Comparison of ENCODE assay signal across 20 cellular contexts in the genomic region with DNA sequence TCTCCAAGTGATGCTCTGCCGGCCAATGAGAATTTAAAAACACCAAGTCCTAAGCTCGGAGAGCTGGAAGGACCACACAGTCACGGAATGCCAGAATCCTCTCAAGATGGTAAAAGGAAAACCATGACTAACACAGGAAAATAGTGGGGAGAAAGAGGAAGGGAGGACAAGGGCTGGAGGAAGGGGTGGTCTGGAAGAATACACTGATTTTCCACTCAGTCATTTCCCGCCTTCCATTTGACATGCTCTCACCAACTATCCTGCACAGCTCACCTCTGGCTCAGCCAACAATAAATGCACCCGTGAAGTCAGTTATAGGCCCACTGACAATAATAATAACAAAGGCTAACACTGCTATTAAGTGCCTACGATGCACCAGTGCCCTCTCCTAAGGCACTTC. TPM values are rescaled to one million over a fixed set of nuclear protein-coding genes. Genes with fewer than 3 reads are reported as not detected.
A peak's percentile ranks its signal among the peaks of the same experiment; 100 is the strongest.
DNase-seq lines count a peak whose midpoint lies in the region; ATAC-seq and TF ChIP-seq lines count a peak whose summit lies in the region.
"Had no signal": no experiment of that assay in that cellular context is flagged by ENCODE, and none has a peak within 500 bp of the region (broad histone marks: within the 10 kb centered on the region; RNA-seq: fewer than 3 reads in every experiment).

No MANE protein-coding gene starts in this region.

- no peaks in the 10 kb centered on the region for H3K27me3 Mint-ChIP-seq in activated CD4-positive, alpha-beta T cell treated with anti-CD3 and anti-CD28 coated beads, Interleukin-2, amount 10 ng/mL, durations not matched to agents 7 days and 5 days
- H3K27me3 Mint-ChIP-seq in WTC11 (ENCODE audit: low read depth): no peaks in the 10 kb centered on the region

- peaks cover 8 to 92% (median 32%) of the 10 kb centered on the region in 3 donors for H3K4me1 ChIP-seq in esophagus squamous epithelium
- peaks cover 19% of the 10 kb centered on the region for H3K4me1 ChIP-seq in skeletal muscle satellite cell (ENCODE audit: control insufficient read depth, insufficient read depth, low read length)

- CTCF ChIA-PET in activated CD4-positive, alpha-beta T cell treated with anti-CD3 and anti-CD28 coated beads, Interleukin-2, amount 10 ng/mL, durations not matched to agents 7 days and 5 days (lab: Charles Lee): interaction anchor here (0.9 to 1.4 kb wide), 3 partner anchors 10 to 12 kb away, joined by 3 to 6 read pairs (median 3); no protein-coding TSS in a partner anchor
- CTCF ChIA-PET in WTC11 (lab: Charles Lee): interaction anchor here (1.9 to 2.0 kb wide), 2 partner anchors 10 to 56 kb away, joined by 7 to 10 read pairs; no protein-coding TSS in a partner anchor

- H3K36me3 ChIP-seq in esophagus squamous epithelium (no peaks in the 10 kb centered on the region), skeletal muscle satellite cell (ENCODE audit: insufficient read depth, low read length) (no peaks in the 10 kb centered on the region)

- intact Hi-C loops in esophagus squamous epithelium (cut with DNase I): no loop called here

- peak overlapping the region; percentile 0 for H3K4me2 ChIP-seq in skeletal muscle satellite cell (ENCODE audit: low read length)

- H3K27ac Mint-ChIP-seq in activated CD4-positive, alpha-beta T cell treated with anti-CD3 and anti-CD28 coated beads, Interleukin-2, amount 10 ng/mL, durations not matched to agents 7 days and 5 days: peak overlapping the region; percentile 51
- H3K27ac Mint-ChIP-seq in WTC11: peak overlapping the region; percentile 76; the same call in 1 of the 2 replicates

- TF ChIP-seq POLR2A in esophagus squamous epithelium (IDR thresholded peaks at IDR 0.05) (no peak), erythroblast (IDR thresholded peaks at IDR 0.05; ENCODE audit: low read length) (no peak)

- DNase-seq in activated CD4-positive, alpha-beta T cell treated with anti-CD3 and anti-CD28 coated beads, Interleukin-2, amount 10 ng/mL, durations not matched to agents 7 days and 5 days: no peak
- DNase-seq in activated CD4-positive, alpha-beta T cell treated with anti-CD3 and anti-CD28 coated beads, Interleukin-2, amount 50 U/mL, for 48 hours: no peak
- DNase-seq in WTC11 (ENCODE audit: low spot score) (no peak), esophagus squamous epithelium (lab: John Stamatoyannopoulos, UW) (no peak), erythroblast (lab: John Stamatoyannopoulos, UW) (no peak), NCI-H2171 (lab: John Stamatoyannopoulos, UW) (no peak)
- DNase-seq: 8988T, GF-D8, H7, Karpas-422, MV-4-11, NCI-H1105 treated with DMSO at 0.1 percent for 48 hours, NCI-H2171 treated with DMSO at 0.1 percent for 48 hours, NCI-H446, NCI-H526, OCI-M1, Right ventricle myocardium superior had no signal

- no peak for ATAC-seq in WTC11
- ATAC-seq in GM21367 (IDR thresholded peaks at IDR 0.05; ENCODE audit: unreplicated experiment): no peak

- TF ChIP-seq CTCF in WTC11 (IDR thresholded peaks at IDR 0.05): no peak
- no peak for TF ChIP-seq CTCF in esophagus squamous epithelium (IDR thresholded peaks at IDR 0.05)

- H3K4me3 Mint-ChIP-seq in activated CD4-positive, alpha-beta T cell treated with anti-CD3 and anti-CD28 coated beads, Interleukin-2, amount 10 ng/mL, durations not matched to agents 7 days and 5 days: no peak overlapping the region
- H3K4me3 Mint-ChIP-seq in WTC11: no peak overlapping the region

- 36 to 47% methylated on average over 6 of the region's 6 CpGs for WGBS in esophagus squamous epithelium, 2 donors

- H3K4me3 ChIP-seq in esophagus squamous epithelium (no peak overlapping the region), skeletal muscle satellite cell (ENCODE audit: low read length) (no peak overlapping the region)

- no peaks in the 10 kb centered on the region for H3K9me3 Mint-ChIP-seq in activated CD4-positive, alpha-beta T cell treated with anti-CD3 and anti-CD28 coated beads, Interleukin-2, amount 10 ng/mL, durations not matched to agents 7 days and 5 days
- H3K9me3 Mint-ChIP-seq in WTC11: 0 out of 2 replicates have a peak, but pooled peaks cover 5% of the 10 kb centered on the region

- no peak overlapping the region for H3K9ac ChIP-seq in skeletal muscle satellite cell (ENCODE audit: low read depth, low read length)

- no peaks in the 10 kb centered on the region for H3K27me3 ChIP-seq in esophagus squamous epithelium
- H3K27me3 ChIP-seq in skeletal muscle satellite cell (ENCODE audit: control insufficient read depth, insufficient read depth, low read length): no peaks in the 10 kb centered on the region

- no peaks in the 10 kb centered on the region for H3K36me3 Mint-ChIP-seq in activated CD4-positive, alpha-beta T cell treated with anti-CD3 and anti-CD28 coated beads, Interleukin-2, amount 10 ng/mL, durations not matched to agents 7 days and 5 days (ENCODE audit: low read depth)
- no peaks in the 10 kb centered on the region; the same call in 1 of the 2 replicates for H3K36me3 Mint-ChIP-seq in WTC11

- no peaks in the 10 kb centered on the region for H3K9me3 ChIP-seq in esophagus squamous epithelium
- H3K9me3 ChIP-seq in skeletal muscle satellite cell (replicated peaks; ENCODE audit: low read length): no peaks in the 10 kb centered on the region

- H3K27ac ChIP-seq in esophagus squamous epithelium: peak overlapping the region; percentile 65 to 80 (median 76)
- H3K27ac ChIP-seq: C4-2B had no signal

- POLR2A ChIA-PET in activated CD4-positive, alpha-beta T cell treated with anti-CD3 and anti-CD28 coated beads, Interleukin-2, amount 10 ng/mL, durations not matched to agents 7 days and 5 days (lab: Charles Lee): no interaction called here
- POLR2A ChIA-PET in WTC11 (lab: Charles Lee): no interaction called here

- H3K4me1 Mint-ChIP-seq in activated CD4-positive, alpha-beta T cell treated with anti-CD3 and anti-CD28 coated beads, Interleukin-2, amount 10 ng/mL, durations not matched to agents 7 days and 5 days: peaks cover 13% of the 10 kb centered on the region
- H3K4me1 Mint-ChIP-seq in WTC11: peaks cover 72% of the 10 kb centered on the region

TF ChIP-seq in WTC11, 78 proteins besides CTCF, POLR2A, EP300 and RAD21 (continues in another document):
- TF ChIP-seq, protein P1, sequence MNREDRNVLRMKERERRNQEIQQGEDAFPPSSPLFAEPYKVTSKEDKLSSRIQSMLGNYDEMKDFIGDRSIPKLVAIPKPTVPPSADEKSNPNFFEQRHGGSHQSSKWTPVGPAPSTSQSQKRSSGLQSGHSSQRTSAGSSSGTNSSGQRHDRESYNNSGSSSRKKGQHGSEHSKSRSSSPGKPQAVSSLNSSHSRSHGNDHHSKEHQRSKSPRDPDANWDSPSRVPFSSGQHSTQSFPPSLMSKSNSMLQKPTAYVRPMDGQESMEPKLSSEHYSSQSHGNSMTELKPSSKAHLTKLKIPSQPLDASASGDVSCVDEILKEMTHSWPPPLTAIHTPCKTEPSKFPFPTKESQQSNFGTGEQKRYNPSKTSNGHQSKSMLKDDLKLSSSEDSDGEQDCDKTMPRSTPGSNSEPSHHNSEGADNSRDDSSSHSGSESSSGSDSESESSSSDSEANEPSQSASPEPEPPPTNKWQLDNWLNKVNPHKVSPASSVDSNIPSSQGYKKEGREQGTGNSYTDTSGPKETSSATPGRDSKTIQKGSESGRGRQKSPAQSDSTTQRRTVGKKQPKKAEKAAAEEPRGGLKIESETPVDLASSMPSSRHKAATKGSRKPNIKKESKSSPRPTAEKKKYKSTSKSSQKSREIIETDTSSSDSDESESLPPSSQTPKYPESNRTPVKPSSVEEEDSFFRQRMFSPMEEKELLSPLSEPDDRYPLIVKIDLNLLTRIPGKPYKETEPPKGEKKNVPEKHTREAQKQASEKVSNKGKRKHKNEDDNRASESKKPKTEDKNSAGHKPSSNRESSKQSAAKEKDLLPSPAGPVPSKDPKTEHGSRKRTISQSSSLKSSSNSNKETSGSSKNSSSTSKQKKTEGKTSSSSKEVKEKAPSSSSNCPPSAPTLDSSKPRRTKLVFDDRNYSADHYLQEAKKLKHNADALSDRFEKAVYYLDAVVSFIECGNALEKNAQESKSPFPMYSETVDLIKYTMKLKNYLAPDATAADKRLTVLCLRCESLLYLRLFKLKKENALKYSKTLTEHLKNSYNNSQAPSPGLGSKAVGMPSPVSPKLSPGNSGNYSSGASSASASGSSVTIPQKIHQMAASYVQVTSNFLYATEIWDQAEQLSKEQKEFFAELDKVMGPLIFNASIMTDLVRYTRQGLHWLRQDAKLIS (CRISPR knock-in tag; IDR thresholded peaks at IDR 0.05; ENCODE audit: borderline replicate concordance): no peak
- TF ChIP-seq NFE2L1 (CRISPR knock-in tag; IDR thresholded peaks at IDR 0.05): no peak
- TF ChIP-seq, protein P2, sequence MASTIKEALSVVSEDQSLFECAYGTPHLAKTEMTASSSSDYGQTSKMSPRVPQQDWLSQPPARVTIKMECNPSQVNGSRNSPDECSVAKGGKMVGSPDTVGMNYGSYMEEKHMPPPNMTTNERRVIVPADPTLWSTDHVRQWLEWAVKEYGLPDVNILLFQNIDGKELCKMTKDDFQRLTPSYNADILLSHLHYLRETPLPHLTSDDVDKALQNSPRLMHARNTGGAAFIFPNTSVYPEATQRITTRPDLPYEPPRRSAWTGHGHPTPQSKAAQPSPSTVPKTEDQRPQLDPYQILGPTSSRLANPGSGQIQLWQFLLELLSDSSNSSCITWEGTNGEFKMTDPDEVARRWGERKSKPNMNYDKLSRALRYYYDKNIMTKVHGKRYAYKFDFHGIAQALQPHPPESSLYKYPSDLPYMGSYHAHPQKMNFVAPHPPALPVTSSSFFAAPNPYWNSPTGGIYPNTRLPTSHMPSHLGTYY (CRISPR knock-in tag; IDR thresholded peaks at IDR 0.05): no peak
- TF ChIP-seq, protein P3, sequence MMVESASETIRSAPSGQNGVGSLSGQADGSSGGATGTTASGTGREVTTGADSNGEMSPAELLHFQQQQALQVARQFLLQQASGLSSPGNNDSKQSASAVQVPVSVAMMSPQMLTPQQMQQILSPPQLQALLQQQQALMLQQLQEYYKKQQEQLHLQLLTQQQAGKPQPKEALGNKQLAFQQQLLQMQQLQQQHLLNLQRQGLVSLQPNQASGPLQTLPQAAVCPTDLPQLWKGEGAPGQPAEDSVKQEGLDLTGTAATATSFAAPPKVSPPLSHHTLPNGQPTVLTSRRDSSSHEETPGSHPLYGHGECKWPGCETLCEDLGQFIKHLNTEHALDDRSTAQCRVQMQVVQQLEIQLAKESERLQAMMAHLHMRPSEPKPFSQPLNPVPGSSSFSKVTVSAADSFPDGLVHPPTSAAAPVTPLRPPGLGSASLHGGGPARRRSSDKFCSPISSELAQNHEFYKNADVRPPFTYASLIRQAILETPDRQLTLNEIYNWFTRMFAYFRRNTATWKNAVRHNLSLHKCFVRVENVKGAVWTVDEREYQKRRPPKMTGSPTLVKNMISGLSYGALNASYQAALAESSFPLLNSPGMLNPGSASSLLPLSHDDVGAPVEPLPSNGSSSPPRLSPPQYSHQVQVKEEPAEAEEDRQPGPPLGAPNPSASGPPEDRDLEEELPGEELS (CRISPR knock-in tag; IDR thresholded peaks at IDR 0.05): no peak
- TF ChIP-seq SMAD3 (CRISPR knock-in tag; IDR thresholded peaks at IDR 0.05; ENCODE audit: borderline replicate concordance): no peak

RNA-seq across cellular contexts. Expression of a gene that starts 31.5 kb away (rescaled TPM):
- total RNA-seq in activated CD4-positive, alpha-beta T cell treated with anti-CD3 and anti-CD28 coated beads, Interleukin-2, amount 10 ng/mL, durations not matched to agents 7 days and 5 days: 10 to 100 TPM; 64.5 to 77.5 TPM
- total RNA-seq in WTC11 (2021): 67.0 to 84.5 TPM (median 68.9 TPM) in 3 replicates
- 100 to 1,000 TPM in 1 of 4 donors, 10 to 100 TPM in 3; 87.5 to 127 (median 93.9) TPM for total RNA-seq in esophagus squamous epithelium
- total RNA-seq in skeletal muscle satellite cell (2012; rRNA removed): 24.1 and 25.6 TPM in 2 replicates
